ENCODE assay signal across 35 cellular contexts in the genomic region with DNA sequence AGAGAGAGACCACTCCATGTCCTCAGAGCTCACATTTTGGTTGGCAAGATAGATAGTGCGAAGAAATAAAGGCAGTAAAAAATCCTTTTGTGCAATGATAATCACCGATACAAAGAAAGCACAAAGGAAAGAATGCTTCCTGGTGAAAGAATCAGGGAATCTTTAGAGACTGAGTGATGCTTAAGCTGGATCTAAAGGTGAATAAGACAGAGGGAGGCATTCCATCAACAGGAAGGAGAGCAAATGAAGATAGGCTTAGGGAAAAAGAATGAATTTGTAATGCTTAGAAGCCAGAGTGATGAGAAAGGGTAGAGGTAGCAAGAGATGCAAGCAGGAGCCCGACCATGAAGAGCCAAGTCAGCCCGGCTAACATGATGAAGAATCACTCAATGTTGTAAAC.
"Had no signal": no experiment of that assay in that cellular context is flagged by ENCODE, and none has a peak within 500 bp of the region (broad histone marks: within the 10 kb centered on the region; RNA-seq: fewer than 3 reads in every experiment).

No MANE protein-coding gene starts in this region.

- H3K27ac Mint-ChIP-seq: activated CD4-positive, alpha-beta memory T cell treated with anti-CD3 and anti-CD28 coated beads for 36 hours; activated CD4-positive, alpha-beta T cell treated with anti-CD3 and anti-CD28 coated beads for 36 hours; activated CD4-positive, alpha-beta T cell treated with anti-CD3 and anti-CD28 coated beads, Interleukin-2, amount 10 ng/mL, durations not matched to agents 24 days and 14 days; activated CD8-positive, alpha-beta memory T cell treated with anti-CD3 and anti-CD28 coated beads, Interleukin-2, amount 10 ng/mL, durations not matched to agents 7 days and 5 days; activated CD8-positive, alpha-beta T cell treated with anti-CD3 and anti-CD28 coated beads, Interleukin-2, amount 10 ng/mL, durations not matched to agents 7 days and 5 days; activated naive CD4-positive, alpha-beta T cell treated with anti-CD3 and anti-CD28 coated beads for 36 hours; activated naive CD4-positive, alpha-beta T cell treated with anti-CD3 and anti-CD28 coated beads, Interleukin-2, amount 50 U/mL, for 24 hours; activated naive CD8-positive, alpha-beta T cell treated with anti-CD3 and anti-CD28 coated beads for 36 hours; activated naive CD8-positive, alpha-beta T cell treated with anti-CD3 and anti-CD28 coated beads, Interleukin-2, amount 50 U/mL, for 24 hours; activated T-helper 1 cell treated with anti-CD3 and anti-CD28 coated beads, Interleukin-12 subunit alpha, Interleukin-12 subunit beta, Interleukin-2, Interleukin-4 antibody, amounts not matched to agents 30 ng/mL and 10 ng/mL and 1 ng/mL, durations not matched to agents 14 hours and 24 hours and 36 hours; T-helper 17 cell; T-helper 2 cell treated with Interferon-gamma antibody and Interleukin-4, amounts not matched to agents 5 μg/mL and 100 μg/mL, for 36 hours had no signal

- ATAC-seq: activated CD4-positive, alpha-beta T cell treated with anti-CD3 and anti-CD28 coated beads for 36 hours; activated CD8-positive, alpha-beta memory T cell treated with anti-CD3 and anti-CD28 coated beads, Interleukin-2, amount 10 ng/mL, durations not matched to agents 7 days and 5 days; activated CD8-positive, alpha-beta T cell treated with anti-CD3 and anti-CD28 coated beads, Interleukin-2, amount 10 ng/mL, durations not matched to agents 7 days and 5 days; activated naive CD8-positive, alpha-beta T cell treated with anti-CD3 and anti-CD28 coated beads, Interleukin-2, amount 50 U/mL, for 24 hours; body of pancreas; esophagus mucosa; gastrocnemius medialis; T-helper 17 cell had no signal

- H3K27ac ChIP-seq: adrenal gland, body of pancreas, gastrocnemius medialis, WERI-Rb-1 had no signal

- H3K36me3 Mint-ChIP-seq: activated CD4-positive, alpha-beta memory T cell treated with anti-CD3 and anti-CD28 coated beads for 36 hours; activated CD8-positive, alpha-beta memory T cell treated with anti-CD3 and anti-CD28 coated beads, Interleukin-2, amount 10 ng/mL, durations not matched to agents 7 days and 5 days; activated naive CD4-positive, alpha-beta T cell treated with anti-CD3 and anti-CD28 coated beads, Interleukin-2, amount 50 U/mL, for 24 hours; activated naive CD8-positive, alpha-beta T cell treated with anti-CD3 and anti-CD28 coated beads for 36 hours had no signal

- FAIRE-seq: colon had no signal

- H3K4me1 Mint-ChIP-seq: activated CD4-positive, alpha-beta T cell treated with anti-CD3 and anti-CD28 coated beads for 36 hours; activated CD4-positive, alpha-beta T cell treated with anti-CD3 and anti-CD28 coated beads, Interleukin-2, amount 10 ng/mL, durations not matched to agents 24 days and 14 days; activated CD8-positive, alpha-beta memory T cell treated with anti-CD3 and anti-CD28 coated beads, Interleukin-2, amount 10 ng/mL, durations not matched to agents 7 days and 5 days; activated naive CD4-positive, alpha-beta T cell treated with anti-CD3 and anti-CD28 coated beads, Interleukin-2, amount 50 U/mL, for 24 hours; activated naive CD8-positive, alpha-beta T cell treated with anti-CD3 and anti-CD28 coated beads for 36 hours; activated naive CD8-positive, alpha-beta T cell treated with anti-CD3 and anti-CD28 coated beads, Interleukin-2, amount 50 U/mL, for 24 hours; T-helper 17 cell had no signal

- H3K27me3 Mint-ChIP-seq: activated CD4-positive, alpha-beta memory T cell treated with anti-CD3 and anti-CD28 coated beads for 36 hours; activated CD4-positive, alpha-beta T cell treated with anti-CD3 and anti-CD28 coated beads for 36 hours; activated CD4-positive, alpha-beta T cell treated with anti-CD3 and anti-CD28 coated beads, Interleukin-2, amount 10 ng/mL, durations not matched to agents 24 days and 14 days; activated CD8-positive, alpha-beta memory T cell treated with anti-CD3 and anti-CD28 coated beads, Interleukin-2, amount 10 ng/mL, durations not matched to agents 7 days and 5 days; activated naive CD4-positive, alpha-beta T cell treated with anti-CD3 and anti-CD28 coated beads, Interleukin-2, amount 50 U/mL, for 24 hours; activated naive CD8-positive, alpha-beta T cell treated with anti-CD3 and anti-CD28 coated beads for 36 hours; activated naive CD8-positive, alpha-beta T cell treated with anti-CD3 and anti-CD28 coated beads, Interleukin-2, amount 50 U/mL, for 24 hours; T-helper 17 cell had no signal

- H3K27me3 ChIP-seq: adrenal gland, body of pancreas, gastrocnemius medialis had no signal

- H3K9me3 Mint-ChIP-seq: activated CD4-positive, alpha-beta memory T cell treated with anti-CD3 and anti-CD28 coated beads for 36 hours; activated CD4-positive, alpha-beta T cell treated with anti-CD3 and anti-CD28 coated beads, Interleukin-2, amount 10 ng/mL, durations not matched to agents 24 days and 14 days; activated naive CD4-positive, alpha-beta T cell treated with anti-CD3 and anti-CD28 coated beads for 36 hours; activated naive CD4-positive, alpha-beta T cell treated with anti-CD3 and anti-CD28 coated beads, Interleukin-2, amount 50 U/mL, for 24 hours; activated naive CD8-positive, alpha-beta T cell treated with anti-CD3 and anti-CD28 coated beads, Interleukin-2, amount 50 U/mL, for 24 hours; activated T-helper 1 cell treated with anti-CD3 and anti-CD28 coated beads, Interleukin-12 subunit alpha, Interleukin-12 subunit beta, Interleukin-2, Interleukin-4 antibody, amounts not matched to agents 30 ng/mL and 10 ng/mL and 1 ng/mL, durations not matched to agents 14 hours and 24 hours and 36 hours; activated T-helper 2 cell treated with anti-CD3 and anti-CD28 coated beads, Interferon-gamma antibody, Interleukin-2, Interleukin-4, amounts not matched to agents 10 μg/mL and 5 μg/mL and 100 μg/mL, durations not matched to agents 14 hours and 24 hours and 36 hours; T-helper 2 cell treated with Interferon-gamma antibody and Interleukin-4, amounts not matched to agents 5 μg/mL and 100 μg/mL, for 36 hours had no signal

- DNase-seq: activated CD4-positive, alpha-beta memory T cell treated with anti-CD3 and anti-CD28 coated beads for 36 hours; activated CD4-positive, alpha-beta T cell treated with anti-CD3 and anti-CD28 coated beads for 36 hours; activated CD4-positive, alpha-beta T cell treated with anti-CD3 and anti-CD28 coated beads, Interleukin-2, amount 10 ng/mL, durations not matched to agents 24 days and 14 days; activated CD4-positive, CD25-positive, alpha-beta regulatory T cell; activated CD4-positive, CD25-positive, alpha-beta regulatory T cell treated with anti-CD3 and anti-CD28 coated beads, Interleukin-2, amount 50 U/mL, for 72 hours; activated CD8-positive, alpha-beta memory T cell treated with anti-CD3 and anti-CD28 coated beads, Interleukin-2, amount 10 ng/mL, durations not matched to agents 7 days and 5 days; activated CD8-positive, alpha-beta memory T cell treated with anti-CD3 and anti-CD28 coated beads, Interleukin-2, amount 50 U/mL, for 4 hours; activated CD8-positive, alpha-beta T cell treated with anti-CD3 and anti-CD28 coated beads, Interleukin-2, amount 10 ng/mL, durations not matched to agents 7 days and 5 days; activated effector memory CD4-positive, alpha-beta T cell treated with anti-CD3 and anti-CD28 coated beads, Interleukin-2, amount 50 U/mL, for 16 hours; activated naive CD4-positive, alpha-beta T cell treated with anti-CD3 and anti-CD28 coated beads for 36 hours; activated naive CD8-positive, alpha-beta T cell treated with anti-CD3 and anti-CD28 coated beads for 36 hours; activated naive CD8-positive, alpha-beta T cell treated with anti-CD3 and anti-CD28 coated beads, Interleukin-2, amount 50 U/mL, for 24 hours; activated T-cell treated with anti-CD3 and anti-CD28 coated beads, Interleukin-2, amount 50 U/mL, for 1 hour; activated T-cell treated with anti-CD3 and anti-CD28 coated beads, Interleukin-2, amount 50 U/mL, for 48 hours; adrenal gland; amygdala; aorta; body of pancreas; caudate nucleus; cortex of kidney; dermis blood vessel endothelial cell; effector CD8-positive, alpha-beta T cell; foreskin fibroblast; gastrocnemius medialis; glutamatergic neuron; T-helper 1 cell; T-helper 17 cell; T1000; WERI-Rb-1 had no signal

- H3K4me3 ChIP-seq: adrenal gland, body of pancreas, gastrocnemius medialis had no signal

- H3K9me3 ChIP-seq: adrenal gland, body of pancreas, gastrocnemius medialis had no signal

- H3K4me3 Mint-ChIP-seq: activated CD4-positive, alpha-beta memory T cell treated with anti-CD3 and anti-CD28 coated beads for 36 hours; activated CD4-positive, alpha-beta T cell treated with anti-CD3 and anti-CD28 coated beads for 36 hours; activated CD4-positive, alpha-beta T cell treated with anti-CD3 and anti-CD28 coated beads, Interleukin-2, amount 10 ng/mL, durations not matched to agents 24 days and 14 days; activated CD8-positive, alpha-beta memory T cell treated with anti-CD3 and anti-CD28 coated beads, Interleukin-2, amount 10 ng/mL, durations not matched to agents 7 days and 5 days; activated CD8-positive, alpha-beta T cell treated with anti-CD3 and anti-CD28 coated beads, Interleukin-2, amount 10 ng/mL, durations not matched to agents 7 days and 5 days; activated naive CD4-positive, alpha-beta T cell treated with anti-CD3 and anti-CD28 coated beads for 36 hours; activated naive CD4-positive, alpha-beta T cell treated with anti-CD3 and anti-CD28 coated beads, Interleukin-2, amount 50 U/mL, for 24 hours; activated naive CD8-positive, alpha-beta T cell treated with anti-CD3 and anti-CD28 coated beads for 36 hours; activated naive CD8-positive, alpha-beta T cell treated with anti-CD3 and anti-CD28 coated beads, Interleukin-2, amount 50 U/mL, for 24 hours; activated T-helper 1 cell treated with anti-CD3 and anti-CD28 coated beads, Interleukin-12 subunit alpha, Interleukin-12 subunit beta, Interleukin-2, Interleukin-4 antibody, amounts not matched to agents 30 ng/mL and 10 ng/mL and 1 ng/mL, durations not matched to agents 14 hours and 24 hours and 36 hours; T-helper 17 cell; T-helper 2 cell treated with Interferon-gamma antibody and Interleukin-4, amounts not matched to agents 5 μg/mL and 100 μg/mL, for 36 hours had no signal

- H3K4me1 ChIP-seq: adrenal gland, body of pancreas, gastrocnemius medialis had no signal

- H3K36me3 ChIP-seq: adrenal gland, gastrocnemius medialis, WERI-Rb-1 had no signal
